Comparison of ENCODE assay signal across 29 cellular contexts in genomic region chr4:171449082-171449481, GRCh38.
"Had no signal": no experiment of that assay in that cellular context is flagged by ENCODE, and none has a peak within 500 bp of the region (broad histone marks: within the 10 kb centered on the region; RNA-seq: fewer than 3 reads in every experiment).

No MANE protein-coding gene starts in this region.

- DNase-seq: naive thymus-derived CD4-positive, alpha-beta T cell; nephron progenitor cell; occipital lobe; ovary; posterior cingulate gyrus; psoas muscle; right cardiac atrium; right lobe of liver; sigmoid colon; small intestine; stimulated activated CD4-positive, alpha-beta T cell treated with anti-CD3 and anti-CD28 coated beads, Interleukin-15, amount 100 ng/mL, for 24 hours; stimulated activated CD4-positive, alpha-beta T cell treated with anti-CD3 and anti-CD28 coated beads, Interleukin-2, amount 100 ng/mL, for 24 hours; stimulated activated CD4-positive, alpha-beta T cell treated with anti-CD3 and anti-CD28 coated beads, Interleukin-2, amount 100 ng/mL, for 48 hours; stimulated activated CD4-positive, alpha-beta T cell treated with anti-CD3 and anti-CD28 coated beads, Interleukin-4, amount 100 ng/mL, for 24 hours; stimulated activated naive B cell treated with anti-CD40 and anti-IgM and Interleukin-4, amounts not matched to agents 10 μg/mL and 1 μg/mL and 100 μg/mL, for 72 hours; stimulated activated naive CD4-positive, alpha-beta T cell treated with Interleukin-2 at 50 U/mL for 16 hours; stomach; thyroid gland; trophoblast cell; upper lobe of right lung; uterus had no signal

- H3K27ac ChIP-seq: ovary, parathyroid adenoma, psoas muscle, right lobe of liver, sigmoid colon, stomach, thoracic aorta, thyroid gland, tibial nerve, upper lobe of right lung, uterus had no signal

- H3K9me3 Mint-ChIP-seq: nephron progenitor cell; neural crest cell; stimulated activated naive B cell treated with anti-CD40 and anti-IgM and Interleukin-4, amounts not matched to agents 10 μg/mL and 1 μg/mL and 100 μg/mL, for 72 hours; stimulated activated naive CD8-positive, alpha-beta T cell treated with anti-CD3 and anti-CD28 coated beads, Interleukin-15, Interleukin-2, amounts not matched to agents 100 ng/mL and 50 ng/mL, for 24 hours had no signal

- H3K4me3 Mint-ChIP-seq: naive thymus-derived CD4-positive, alpha-beta T cell; natural killer cell treated with Interleukin-12 subunit alpha and Interleukin-12 subunit beta and Interleukin-15 and Interleukin-18, amount 100 ng/mL, for 72 hours; nephron progenitor cell; neural crest cell; stimulated activated effector memory CD8-positive, alpha-beta T cell treated with anti-CD3 and anti-CD28 coated beads, Interleukin-12 subunit alpha, Interleukin-12 subunit beta, amount 100 ng/mL, for 72 hours; stimulated activated naive B cell treated with anti-CD40 and anti-IgM and Interleukin-4, amounts not matched to agents 10 μg/mL and 1 μg/mL and 100 μg/mL, for 72 hours; stimulated activated naive CD8-positive, alpha-beta T cell treated with anti-CD3 and anti-CD28 coated beads, Interleukin-15, Interleukin-2, amounts not matched to agents 100 ng/mL and 50 ng/mL, for 24 hours had no signal

- H3K36me3 ChIP-seq: ovary, right lobe of liver, sigmoid colon, stomach, thoracic aorta, thyroid gland, tibial nerve, upper lobe of right lung, uterus had no signal

- H3K27me3 Mint-ChIP-seq: naive thymus-derived CD4-positive, alpha-beta T cell; natural killer cell treated with Interleukin-12 subunit alpha and Interleukin-12 subunit beta and Interleukin-15 and Interleukin-18, amount 100 ng/mL, for 72 hours; progenitor cell of endocrine pancreas; stimulated activated naive B cell treated with anti-CD40 and anti-IgM and Interleukin-4, amounts not matched to agents 10 μg/mL and 1 μg/mL and 100 μg/mL, for 72 hours; stimulated activated naive CD8-positive, alpha-beta T cell treated with anti-CD3 and anti-CD28 coated beads, Interleukin-15, Interleukin-2, amounts not matched to agents 100 ng/mL and 50 ng/mL, for 24 hours had no signal

- H3K4me3 ChIP-seq: ovary, psoas muscle, right lobe of liver, sigmoid colon, stomach, thoracic aorta, thyroid gland, tibial nerve, upper lobe of right lung, uterus had no signal

- H3K27ac Mint-ChIP-seq: naive thymus-derived CD4-positive, alpha-beta T cell; natural killer cell treated with Interleukin-12 subunit alpha and Interleukin-12 subunit beta and Interleukin-15 and Interleukin-18, amount 100 ng/mL, for 72 hours; nephron progenitor cell; progenitor cell of endocrine pancreas; stimulated activated effector memory CD8-positive, alpha-beta T cell treated with anti-CD3 and anti-CD28 coated beads, Interleukin-12 subunit alpha, Interleukin-12 subunit beta, amount 100 ng/mL, for 72 hours; stimulated activated naive B cell treated with anti-CD40 and anti-IgM and Interleukin-4, amounts not matched to agents 10 μg/mL and 1 μg/mL and 100 μg/mL, for 72 hours; stimulated activated naive CD8-positive, alpha-beta T cell treated with anti-CD3 and anti-CD28 coated beads, Interleukin-15, Interleukin-2, amounts not matched to agents 100 ng/mL and 50 ng/mL, for 24 hours had no signal

- H3K4me1 Mint-ChIP-seq: naive thymus-derived CD4-positive, alpha-beta T cell; neural crest cell; stimulated activated effector memory CD8-positive, alpha-beta T cell treated with anti-CD3 and anti-CD28 coated beads, Interleukin-12 subunit alpha, Interleukin-12 subunit beta, amount 100 ng/mL, for 72 hours; stimulated activated naive B cell treated with anti-CD40 and anti-IgM and Interleukin-4, amounts not matched to agents 10 μg/mL and 1 μg/mL and 100 μg/mL, for 72 hours had no signal

- ATAC-seq: naive thymus-derived CD4-positive, alpha-beta T cell; natural killer cell treated with Interleukin-12 subunit alpha and Interleukin-12 subunit beta and Interleukin-15 and Interleukin-18, amount 100 ng/mL, for 72 hours; psoas muscle; right cardiac atrium; right lobe of liver; stimulated activated effector memory CD8-positive, alpha-beta T cell treated with anti-CD3 and anti-CD28 coated beads, Interleukin-12 subunit alpha, Interleukin-12 subunit beta, amount 100 ng/mL, for 72 hours; stimulated activated naive B cell treated with anti-CD40 and anti-IgM and Interleukin-4, amounts not matched to agents 10 μg/mL and 1 μg/mL and 100 μg/mL, for 72 hours; upper lobe of right lung had no signal

- H3K36me3 Mint-ChIP-seq: naive thymus-derived CD4-positive, alpha-beta T cell; natural killer cell treated with Interleukin-12 subunit alpha and Interleukin-12 subunit beta and Interleukin-15 and Interleukin-18, amount 100 ng/mL, for 72 hours; stimulated activated effector memory CD8-positive, alpha-beta T cell treated with anti-CD3 and anti-CD28 coated beads, Interleukin-12 subunit alpha, Interleukin-12 subunit beta, amount 100 ng/mL, for 72 hours; stimulated activated naive B cell treated with anti-CD40 and anti-IgM and Interleukin-4, amounts not matched to agents 10 μg/mL and 1 μg/mL and 100 μg/mL, for 72 hours had no signal

- H3K9ac ChIP-seq: parathyroid adenoma had no signal

- H3K9me3 ChIP-seq: ovary, psoas muscle, right lobe of liver, sigmoid colon, stomach, thoracic aorta, thyroid gland, tibial nerve, upper lobe of right lung, uterus had no signal
